21 cellular contexts compared by ENCODE assay signal in the genomic region with DNA sequence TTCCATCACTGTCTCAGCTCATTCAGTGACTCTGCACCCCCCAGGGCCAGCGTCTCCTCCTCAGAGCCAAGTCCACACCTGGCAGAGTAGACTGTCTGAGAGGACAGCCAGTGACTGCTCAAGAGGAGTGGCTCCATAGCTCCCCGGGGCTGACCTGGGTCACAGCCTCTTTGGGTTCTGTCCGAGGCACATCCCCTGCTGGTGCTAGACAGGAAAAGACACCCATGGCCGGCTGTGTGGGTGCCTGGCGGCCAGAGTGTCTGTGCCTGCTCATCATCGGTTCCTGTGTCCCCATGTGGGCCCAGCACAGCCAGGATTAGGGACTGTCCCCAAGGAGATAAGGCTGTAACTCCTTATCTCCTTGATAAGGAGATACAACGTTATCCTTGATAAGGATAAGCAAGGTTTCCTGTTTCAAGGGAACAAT. TPM values are rescaled to one million over a fixed set of nuclear protein-coding genes. Genes with fewer than 3 reads are reported as not detected.
DNase-seq lines count a peak whose midpoint lies in the region; ATAC-seq and TF ChIP-seq lines count a peak whose summit lies in the region.
"Had no signal": no experiment of that assay in that cellular context is flagged by ENCODE, and none has a peak within 500 bp of the region (broad histone marks: within the 10 kb centered on the region; RNA-seq: fewer than 3 reads in every experiment).

No MANE protein-coding gene starts in this region.

- no peak overlapping the region for H4K5ac ChIP-seq in mesendoderm (ENCODE audit: low read length)

- no peak overlapping the region for H2AK5ac ChIP-seq in mesendoderm (ENCODE audit: low read length)

- no peak overlapping the region for H3K23ac ChIP-seq in mesendoderm (ENCODE audit: low read length)

- no peak overlapping the region for H4K8ac ChIP-seq in mesendoderm (ENCODE audit: low read depth, low read length)

- DNase-seq in left cardiac atrium (peak; percentile 6), left ventricle myocardium inferior (no peak), WERI-Rb-1 (peak; percentile 28), mesendoderm (peak; percentile 94), NCI-H1417 treated with DMSO at 0.1 percent for 48 hours (lab: John Stamatoyannopoulos, UW) (no peak), islet precursor cell (no peak), NCI-H1436 (lab: John Stamatoyannopoulos, UW) (no peak), NCI-H446 treated with DMSO at 0.1 percent for 48 hours (lab: John Stamatoyannopoulos, UW) (no peak)
- DNase-seq: Calu3; CD4-positive, CD25-positive, alpha-beta regulatory T cell; NCI-H1092; NCI-H1930; NCI-H2171 treated with DMSO at 0.1 percent for 48 hours; NCI-H510A treated with DMSO at 0.1 percent for 48 hours had no signal

- H3K9me3 ChIP-seq in left ventricle myocardium inferior (replicated peaks) (peaks cover 9% of the 10 kb centered on the region), WERI-Rb-1 (ENCODE audit: severe bottlenecking) (no peaks in the 10 kb centered on the region)

- H3K56ac ChIP-seq in mesendoderm (ENCODE audit: low read length) = peak overlapping the region; percentile 89

- TF ChIP-seq CTCF in left ventricle myocardium inferior (IDR thresholded peaks at IDR 0.05; ENCODE audit: borderline replicate concordance) (no peak), WERI-Rb-1 (IDR thresholded peaks at IDR 0.05; ENCODE audit: low read depth, low read length) (no peak)

- H3K27ac ChIP-seq in left ventricle myocardium inferior (replicated peaks) = no peak overlapping the region
- no peak overlapping the region for H3K27ac ChIP-seq in WERI-Rb-1
- H3K27ac ChIP-seq in mesendoderm (ENCODE audit: low read depth, low read length) = no peak overlapping the region
- H3K27ac ChIP-seq: KMS-11 had no signal

- H3K4me1 ChIP-seq in left ventricle myocardium inferior = peaks cover 38% of the 10 kb centered on the region
- peaks cover 4% of the 10 kb centered on the region for H3K4me1 ChIP-seq in mesendoderm (ENCODE audit: control insufficient read depth, low read depth, low read length)

- ATAC-seq in left cardiac atrium = no peak
- ATAC-seq: GM12878, Panc1 had no signal

- no peak overlapping the region for H3K4me2 ChIP-seq in mesendoderm (ENCODE audit: low read length)
- H3K4me2 ChIP-seq: KMS-11 had no signal

- no peak overlapping the region for H3K4ac ChIP-seq in mesendoderm (ENCODE audit: low read depth, low read length)

- no peak overlapping the region for H2BK15ac ChIP-seq in mesendoderm (replicated peaks; ENCODE audit: low read depth)

- no peak overlapping the region for H3K9ac ChIP-seq in mesendoderm (ENCODE audit: low read length)
- H3K9ac ChIP-seq: KMS-11 had no signal

- no peaks in the 10 kb centered on the region for H3K79me2 ChIP-seq in mesendoderm (ENCODE audit: control insufficient read depth, insufficient read depth, low read length)

- no peak overlapping the region for H2BK120ac ChIP-seq in mesendoderm (ENCODE audit: low read depth, low read length)

- H3K4me3 ChIP-seq in left ventricle myocardium inferior = no peak overlapping the region
- no peak overlapping the region for H3K4me3 ChIP-seq in WERI-Rb-1 (ENCODE audit: low read depth, low read length)
- H3K4me3 ChIP-seq in mesendoderm (ENCODE audit: low read length) = no peak overlapping the region
- H3K4me3 ChIP-seq: GM12878 had no signal

- H2BK5ac ChIP-seq in mesendoderm (ENCODE audit: low read length) = no peak overlapping the region

- H3K36me3 ChIP-seq in left ventricle myocardium inferior (no peaks in the 10 kb centered on the region), WERI-Rb-1 (no peaks in the 10 kb centered on the region), mesendoderm (ENCODE audit: control insufficient read depth, insufficient read depth, low read length) (no peaks in the 10 kb centered on the region)

- peaks cover 29% of the 10 kb centered on the region for H3K27me3 ChIP-seq in left ventricle myocardium inferior (ENCODE audit: low read depth)
- H3K27me3 ChIP-seq in WERI-Rb-1 (ENCODE audit: insufficient read depth, low read depth, severe bottlenecking) = no peaks in the 10 kb centered on the region
- no peaks in the 10 kb centered on the region for H3K27me3 ChIP-seq in mesendoderm (ENCODE audit: insufficient read depth, low read length, poor library complexity)

- H3K79me1 ChIP-seq in mesendoderm (ENCODE audit: low read length) = no peaks in the 10 kb centered on the region

- intact Hi-C loops in left cardiac atrium (cut with DNase I) (no loop called here), left ventricle myocardium inferior (cut with micrococcal nuclease) (no loop called here)

- no CpG with 5 or more reads among the region's 7 CpGs for WGBS in mesendoderm (ENCODE audit: extremely low coverage, insufficient coverage, low lambda C conversion rate)

- no peak overlapping the region for H3K18ac ChIP-seq in mesendoderm (ENCODE audit: low read length)

RNA-seq across cellular contexts. Expression of a gene that starts 3.5 kb away (rescaled TPM):
- total RNA-seq in left cardiac atrium = not detected
- total RNA-seq in left ventricle myocardium inferior = not detected
- not detected for polyA plus RNA-seq in mesendoderm (2013, experiment 1 of 2)
- polyA plus RNA-seq in mesendoderm (2013, experiment 2 of 2) = not detected
- total RNA-seq: A673; Calu3; CD4-positive, CD25-positive, alpha-beta regulatory T cell; G401; GM12878; H4; MCF 10A had no signal
- polyA plus RNA-seq: CD4-positive, CD25-positive, alpha-beta regulatory T cell; GM12878 had no signal

RNA-seq across cellular contexts. Expression of a gene that starts 6.7 kb away (rescaled TPM):
- not detected for total RNA-seq in left cardiac atrium
- not detected for total RNA-seq in left ventricle myocardium inferior
- polyA plus RNA-seq in mesendoderm (2013, experiment 1 of 2) = 1.7 TPM
- 2.0 TPM for polyA plus RNA-seq in mesendoderm (2013, experiment 2 of 2)
- total RNA-seq: A673; CD4-positive, CD25-positive, alpha-beta regulatory T cell; G401; GM12878; H4; MCF 10A had no signal
- polyA plus RNA-seq: CD4-positive, CD25-positive, alpha-beta regulatory T cell had no signal

RNA-seq across cellular contexts. Expression of a gene that starts 34.0 kb away (rescaled TPM):
- total RNA-seq in left cardiac atrium (under 1 TPM; 0.24 to 0.29 TPM), left ventricle myocardium inferior (not detected)
- not detected for polyA plus RNA-seq in mesendoderm (2013, experiment 1 of 2)
- polyA plus RNA-seq in mesendoderm (2013, experiment 2 of 2) = not detected
- total RNA-seq: A673; Calu3; CD4-positive, CD25-positive, alpha-beta regulatory T cell; G401; H4; MCF 10A had no signal
- polyA plus RNA-seq: CD4-positive, CD25-positive, alpha-beta regulatory T cell; GM12878 had no signal

Comparison
In these comparisons a context has a peak if more than half of its experiments do, and no peak if none do; other contexts are left out.
1. DNase-seq: peak in left cardiac atrium (single experiment), WERI-Rb-1 (single experiment) and mesendoderm (single experiment); none in left ventricle myocardium inferior (single experiment), NCI-H1417 treated with DMSO at 0.1 percent for 48 hours (single experiment), islet precursor cell (single experiment), NCI-H1436 (single experiment) and NCI-H446 treated with DMSO at 0.1 percent for 48 hours (single experiment).